ENCODE assay signal across 1 cellular context in genomic region chr16:85568519-85568918, GRCh38.
TF ChIP-seq lines count a peak whose summit lies in the region.

No MANE protein-coding gene starts in this region.

TF ChIP-seq in H1, 55 proteins besides CTCF, POLR2A, EP300 and RAD21:
- no peak for TF ChIP-seq RNF2 (IDR thresholded peaks at IDR 0.05; ENCODE audit: borderline replicate concordance, low read depth, low read length, missing control alignments, poor library complexity, severe bottlenecking)
